Comparison of ENCODE assay signal across 8 cellular contexts in genomic region chr7:124784879-124785818, GRCh38. TPM values are rescaled to one million over a fixed set of nuclear protein-coding genes. Genes with fewer than 3 reads are reported as not detected.
DNase-seq lines count a peak whose midpoint lies in the region; ATAC-seq, FAIRE-seq and TF ChIP-seq lines count a peak whose summit lies in the region.

No MANE protein-coding gene starts in this region.

- no peak overlapping the region for H3K4me3 ChIP-seq in K562

- H3K4me1 ChIP-seq in K562 (replicated peaks in 1 of 2; ENCODE audit: control insufficient read depth in 2 of 2, insufficient read depth in 2 of 2, low read length in 2 of 2): no peaks in the 10 kb centered on the region; a peak in 1 of 5 replicates

- POLR2A ChIA-PET in K562 (lab: Yijun Ruan, JAX): interaction anchor here (0.8 to 1.3 kb wide), 2 partner anchors 10 to 17 kb away, joined by 3 to 5 read pairs; no protein-coding TSS in a partner anchor

- TF ChIP-seq POLR2A in K562 (conservative IDR thresholded peaks at IDR 0.05): no peak

- no TSS peak for BruUV-seq in K562 (replicated peaks; lab: Mats Ljungman, UMichigan)

- peak; percentile 85 for ATAC-seq in GM19372 (IDR thresholded peaks at IDR 0.05; ENCODE audit: low read depth, unreplicated experiment)
- peak; percentile 74 for ATAC-seq in HG03469 (IDR thresholded peaks at IDR 0.05; ENCODE audit: unreplicated experiment)
- peak; percentile 90 for ATAC-seq in K562

- H3K9me3 ChIP-seq in K562 (replicated peaks; ENCODE audit: control insufficient read depth, insufficient read depth, low read depth, low read length): no peaks in the 10 kb centered on the region

- FAIRE-seq in D721Med (lab: Jason Lieb, UNC) (peak; percentile 92), K562 (lab: Jason Lieb, UNC) (peak; percentile 48)

- no peaks in the 10 kb centered on the region for H3K36me3 ChIP-seq in K562 (ENCODE audit: control insufficient read depth, insufficient read depth, low read length)

- intact Hi-C loops in K562 (cut with micrococcal nuclease): loop anchor here (1.0 to 5.0 kb wide), 7 partner anchors 72 to 1204 kb away; no protein-coding TSS in a partner anchor
- intact Hi-C loops in posterior vena cava (cut with DNase I): no loop called here

- DNase-seq in D721Med (ENCODE audit: insufficient read length, low spot score) (no peak), NCI-H69 (lab: John Stamatoyannopoulos, UW) (peak; percentile 82), K562 (ENCODE audit: extremely low read depth in 1 of 4, low spot score in 3 of 4) (peak; percentile 57 to 70 (median 60)), inferior parietal cortex (ENCODE audit: extremely low spot score) (peak; percentile 87), superior temporal gyrus (ENCODE audit: extremely low spot score) (peak; percentile 90), posterior vena cava (ENCODE audit: low spot score) (no peak)

- H3K27ac ChIP-seq in K562 (ENCODE audit: extremely low read depth, low read depth, low read length): no peak overlapping the region

- CTCF ChIA-PET in K562 (lab: Yijun Ruan, JAX; ENCODE audit: low intra/inter-chr PET ratio): interaction anchor here (0.5 to 1.2 kb wide), 7 partner anchors 71 to 987 kb away, joined by 3 to 6 read pairs (median 3); no protein-coding TSS in a partner anchor

- in situ Hi-C loops in K562 (cut with MboI): no loop called here

- H2AFZ ChIP-seq in K562 (ENCODE audit: low read depth, low read length): no peak overlapping the region

- no peaks in the 10 kb centered on the region for H4K20me1 ChIP-seq in K562 (replicated peaks; ENCODE audit: control insufficient read depth, insufficient read depth, low read length)

- no peaks in the 10 kb centered on the region; a peak in 1 of 5 replicates for H3K27me3 ChIP-seq in K562 (ENCODE audit: control insufficient read depth in 2 of 2, insufficient read depth in 2 of 2, low read length in 2 of 2)

- no peaks in the 10 kb centered on the region for H3K79me2 ChIP-seq in K562 (ENCODE audit: control insufficient read depth, insufficient read depth, low read length)

- TF ChIP-seq RAD21 in K562 (CRISPR knock-in tag; conservative IDR thresholded peaks at IDR 0.05 in 1 of 2, IDR thresholded peaks at IDR 0.05 in 1 of 2): peak; percentile 94 to 95

- TF ChIP-seq CTCF in D721Med (IDR thresholded peaks at IDR 0.05; ENCODE audit: insufficient read depth, missing control alignments) (peak; percentile 97), K562 (IDR thresholded peaks at IDR 0.05 in 2 of 3, conservative IDR thresholded peaks at IDR 0.05 in 1 of 3; ENCODE audit: insufficient read depth in 2 of 3, low read depth in 1 of 3, low read length in 3 of 3) (peak; percentile 75 to 87 (median 85))

- TF ChIP-seq EP300 in K562 (IDR thresholded peaks at IDR 0.05; ENCODE audit: low read length): no peak

- WGBS in K562 (ENCODE audit: insufficient coverage, low coverage, missing lambda C conversion rate): 5% methylated on average over 8 of the region's 9 CpGs

- H3K9ac ChIP-seq in K562 (ENCODE audit: insufficient read depth in 1 of 2, low read depth in 2 of 2, low read length in 2 of 2): no peak overlapping the region

- no peaks in the 10 kb centered on the region for H3K9me1 ChIP-seq in K562 (ENCODE audit: control insufficient read depth, insufficient read depth, low read length)

- no peak overlapping the region for H3K4me2 ChIP-seq in K562 (ENCODE audit: insufficient read depth, low read length)

TF ChIP-seq in K562, 482 proteins besides CTCF, POLR2A, EP300 and RAD21 (continues in another document):
- TF ChIP-seq RCOR1 (IDR thresholded peaks at IDR 0.05; ENCODE audit: borderline replicate concordance in 1 of 2, low read depth in 2 of 2, low read length in 2 of 2): 0 out of 4 replicates have a peak, but pooled peaks of 1 of the 2 experiments have one; percentile 38
- TF ChIP-seq MED1 (CRISPR knock-in tag; IDR thresholded peaks at IDR 0.05; ENCODE audit: borderline replicate concordance): no peak
- TF ChIP-seq RAD51 (IDR thresholded peaks at IDR 0.05; ENCODE audit: borderline replicate concordance, low read depth): peak; percentile 57; the same call in 1 of the 2 replicates
- TF ChIP-seq, protein P1, sequence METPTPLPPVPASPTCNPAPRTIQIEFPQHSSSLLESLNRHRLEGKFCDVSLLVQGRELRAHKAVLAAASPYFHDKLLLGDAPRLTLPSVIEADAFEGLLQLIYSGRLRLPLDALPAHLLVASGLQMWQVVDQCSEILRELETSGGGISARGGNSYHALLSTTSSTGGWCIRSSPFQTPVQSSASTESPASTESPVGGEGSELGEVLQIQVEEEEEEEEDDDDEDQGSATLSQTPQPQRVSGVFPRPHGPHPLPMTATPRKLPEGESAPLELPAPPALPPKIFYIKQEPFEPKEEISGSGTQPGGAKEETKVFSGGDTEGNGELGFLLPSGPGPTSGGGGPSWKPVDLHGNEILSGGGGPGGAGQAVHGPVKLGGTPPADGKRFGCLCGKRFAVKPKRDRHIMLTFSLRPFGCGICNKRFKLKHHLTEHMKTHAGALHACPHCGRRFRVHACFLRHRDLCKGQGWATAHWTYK (CRISPR knock-in tag; IDR thresholded peaks at IDR 0.05): no peak
- TF ChIP-seq, protein P2, sequence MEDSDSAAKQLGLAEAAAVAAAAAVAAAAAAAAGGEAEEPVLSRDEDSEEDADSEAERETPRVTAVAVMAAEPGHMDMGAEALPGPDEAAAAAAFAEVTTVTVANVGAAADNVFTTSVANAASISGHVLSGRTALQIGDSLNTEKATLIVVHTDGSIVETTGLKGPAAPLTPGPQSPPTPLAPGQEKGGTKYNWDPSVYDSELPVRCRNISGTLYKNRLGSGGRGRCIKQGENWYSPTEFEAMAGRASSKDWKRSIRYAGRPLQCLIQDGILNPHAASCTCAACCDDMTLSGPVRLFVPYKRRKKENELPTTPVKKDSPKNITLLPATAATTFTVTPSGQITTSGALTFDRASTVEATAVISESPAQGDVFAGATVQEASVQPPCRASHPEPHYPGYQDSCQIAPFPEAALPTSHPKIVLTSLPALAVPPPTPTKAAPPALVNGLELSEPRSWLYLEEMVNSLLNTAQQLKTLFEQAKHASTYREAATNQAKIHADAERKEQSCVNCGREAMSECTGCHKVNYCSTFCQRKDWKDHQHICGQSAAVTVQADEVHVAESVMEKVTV (CRISPR knock-in tag; IDR thresholded peaks at IDR 0.05): peak; percentile 83
- TF ChIP-seq GABPB2 (CRISPR knock-in tag; conservative IDR thresholded peaks at IDR 0.05): no peak
- TF ChIP-seq KDM1A (IDR thresholded peaks at IDR 0.05): peak in 1 of 2 experiments; percentile 66; a peak in 2 of 4 replicates
- no peak for TF ChIP-seq HNRNPUL1 (IDR thresholded peaks at IDR 0.05; ENCODE audit: low read length)
- TF ChIP-seq BHLHE40 (IDR thresholded peaks at IDR 0.05; ENCODE audit: low read length): peak; percentile 71
- no peak for TF ChIP-seq TGIF2 (CRISPR knock-in tag; IDR thresholded peaks at IDR 0.05)
- TF ChIP-seq ZNF146 (CRISPR knock-in tag; IDR thresholded peaks at IDR 0.05; ENCODE audit: unreplicated experiment): no peak
- TF ChIP-seq, protein P3, sequence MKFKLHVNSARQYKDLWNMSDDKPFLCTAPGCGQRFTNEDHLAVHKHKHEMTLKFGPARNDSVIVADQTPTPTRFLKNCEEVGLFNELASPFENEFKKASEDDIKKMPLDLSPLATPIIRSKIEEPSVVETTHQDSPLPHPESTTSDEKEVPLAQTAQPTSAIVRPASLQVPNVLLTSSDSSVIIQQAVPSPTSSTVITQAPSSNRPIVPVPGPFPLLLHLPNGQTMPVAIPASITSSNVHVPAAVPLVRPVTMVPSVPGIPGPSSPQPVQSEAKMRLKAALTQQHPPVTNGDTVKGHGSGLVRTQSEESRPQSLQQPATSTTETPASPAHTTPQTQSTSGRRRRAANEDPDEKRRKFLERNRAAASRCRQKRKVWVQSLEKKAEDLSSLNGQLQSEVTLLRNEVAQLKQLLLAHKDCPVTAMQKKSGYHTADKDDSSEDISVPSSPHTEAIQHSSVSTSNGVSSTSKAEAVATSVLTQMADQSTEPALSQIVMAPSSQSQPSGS (CRISPR knock-in tag; IDR thresholded peaks at IDR 0.05): no peak
- TF ChIP-seq HSF4 (CRISPR knock-in tag; IDR thresholded peaks at IDR 0.05; ENCODE audit: borderline replicate concordance): no peak
- TF ChIP-seq ZBTB17 (CRISPR knock-in tag; IDR thresholded peaks at IDR 0.05): 0 out of 2 replicates have a peak, but pooled peaks have one; percentile 22
- no peak for TF ChIP-seq ZNF24 (IDR thresholded peaks at IDR 0.05)
- TF ChIP-seq, protein P4, sequence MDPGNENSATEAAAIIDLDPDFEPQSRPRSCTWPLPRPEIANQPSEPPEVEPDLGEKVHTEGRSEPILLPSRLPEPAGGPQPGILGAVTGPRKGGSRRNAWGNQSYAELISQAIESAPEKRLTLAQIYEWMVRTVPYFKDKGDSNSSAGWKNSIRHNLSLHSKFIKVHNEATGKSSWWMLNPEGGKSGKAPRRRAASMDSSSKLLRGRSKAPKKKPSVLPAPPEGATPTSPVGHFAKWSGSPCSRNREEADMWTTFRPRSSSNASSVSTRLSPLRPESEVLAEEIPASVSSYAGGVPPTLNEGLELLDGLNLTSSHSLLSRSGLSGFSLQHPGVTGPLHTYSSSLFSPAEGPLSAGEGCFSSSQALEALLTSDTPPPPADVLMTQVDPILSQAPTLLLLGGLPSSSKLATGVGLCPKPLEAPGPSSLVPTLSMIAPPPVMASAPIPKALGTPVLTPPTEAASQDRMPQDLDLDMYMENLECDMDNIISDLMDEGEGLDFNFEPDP (CRISPR knock-in tag; IDR thresholded peaks at IDR 0.05): no peak
- no peak for TF ChIP-seq ZKSCAN1 (IDR thresholded peaks at IDR 0.05; ENCODE audit: low read depth, low read length)

RNA-seq across cellular contexts. Expression of gene GPR37, which starts 19.6 kb away (rescaled TPM):
- total RNA-seq in K562 (2011; cell fraction: chromatin; rRNA removed; ENCODE audit: low replicate concordance): not detected in 2 replicates
- not detected in 2 replicates for total RNA-seq in K562 (2011; cell fraction: nucleolus; rRNA removed)
- total RNA-seq in K562 (2011; cell fraction: nucleoplasm; rRNA removed): not detected in 2 replicates
- total RNA-seq in K562 (2014; rRNA removed) (not detected in 2 replicates), K562 (2014; rRNA removed; fragmentation: Illumina TruSeq; extraction: Trizol) (not detected in 2 replicates), K562 (2015; rRNA removed; fragmentation: Illumina TruSeq; extraction: Trizol) (not detected in 2 replicates), K562 (2021) (0.07 TPM in 1 of 2 replicates, not detected in the other), posterior vena cava (under 1 TPM; 0.19 to 0.29 TPM)
- polyA plus RNA-seq in K562 (2011; rRNA removed) (not detected in 2 replicates), K562 (2014; fragmentation: Illumina TruSeq; extraction: Trizol) (not detected in 2 replicates), K562 (2014; fragmentation: Nextera tagmentation; extraction: Ambion mirVana) (not detected), K562 (2014; rRNA removed) (0.03 TPM in 1 of 2 replicates, not detected in the other)
- polyA plus RNA-seq in K562 (2011; cell fraction: cytosol; rRNA removed): not detected in 2 replicates
- polyA plus RNA-seq in K562 (2011; cell fraction: nucleus; rRNA removed): not detected in 2 replicates
- polyA plus RNA-seq in K562 (2012): 0.03 and 0.07 TPM in 2 replicates
- polyA minus RNA-seq in K562 (2011; rRNA and poly(A)+ RNA removed): not detected in 2 replicates
- not detected in 2 replicates for polyA minus RNA-seq in K562 (2011; cell fraction: cytosol; rRNA and poly(A)+ RNA removed)
- polyA minus RNA-seq in K562 (2011; cell fraction: nucleus; rRNA and poly(A)+ RNA removed): not detected in 2 replicates

Comparison
In these comparisons a context has a peak if more than half of its experiments do, and no peak if none do; other contexts are left out.
1. DNase-seq: peak in NCI-H69 (single experiment), K562 (4 of 4), inferior parietal cortex (single experiment) and superior temporal gyrus (single experiment); none in D721Med (single experiment) and posterior vena cava (single experiment).
2. Peak in every context shown above with its lines, with median percentiles within 50 percentile points of each other: ATAC-seq.